Comparison of ENCODE assay signal across 21 cellular contexts in genomic region chr7:45679516-45679915, GRCh38.
DNase-seq lines count a peak whose midpoint lies in the region; ATAC-seq, FAIRE-seq and TF ChIP-seq lines count a peak whose summit lies in the region.
"Had no signal": no experiment of that assay in that cellular context is flagged by ENCODE, and none has a peak within 500 bp of the region (broad histone marks: within the 10 kb centered on the region; RNA-seq: fewer than 3 reads in every experiment).

No MANE protein-coding gene starts in this region.

- no peaks in the 10 kb centered on the region for H3K27me3 Mint-ChIP-seq in endodermal cell (ENCODE audit: insufficient read depth)
- peaks cover 22% of the 10 kb centered on the region for H3K27me3 Mint-ChIP-seq in osteocyte (ENCODE audit: unreplicated experiment)

- FAIRE-seq in urothelium cell line (lab: Jason Lieb, UNC) = peak; percentile 94

- no peak for ATAC-seq in HG03280 (IDR thresholded peaks at IDR 0.05; ENCODE audit: unreplicated experiment)

- no peaks in the 10 kb centered on the region for H3K27me3 ChIP-seq in endodermal cell (ENCODE audit: control insufficient read depth, insufficient read depth, low read length, poor library complexity, severe bottlenecking)

- H3K4me3 Mint-ChIP-seq in endodermal cell = no peak overlapping the region
- no peak overlapping the region for H3K4me3 Mint-ChIP-seq in osteocyte (ENCODE audit: unreplicated experiment)

- no peak overlapping the region for H3K27ac ChIP-seq in endodermal cell (ENCODE audit: low read depth, low read length)
- H3K27ac ChIP-seq: C4-2B, SK-N-MC had no signal

- H3K36me3 Mint-ChIP-seq in endodermal cell (ENCODE audit: low read depth) (no peaks in the 10 kb centered on the region), osteocyte (ENCODE audit: unreplicated experiment) (no peaks in the 10 kb centered on the region)

- no peak for TF ChIP-seq CTCF in endodermal cell (conservative IDR thresholded peaks at IDR 0.05)
- no peak for TF ChIP-seq CTCF in osteocyte (IDR thresholded peaks at IDR 0.05)

- no peaks in the 10 kb centered on the region for H3K36me3 ChIP-seq in endodermal cell (ENCODE audit: control insufficient read depth, insufficient read depth, low read length)

- in situ Hi-C loops in G401 (cut with HindIII; ENCODE audit: low sequenced_read_pairs) = no loop called here

- H3K9me3 ChIP-seq in endodermal cell (ENCODE audit: control insufficient read depth, low read length) = no peaks in the 10 kb centered on the region

- peak; percentile 1 for DNase-seq in stimulated activated CD4-positive, alpha-beta T cell treated with anti-CD3 and anti-CD28 coated beads, Interleukin-4, amount 100 ng/mL, for 24 hours
- DNase-seq in stimulated activated CD4-positive, alpha-beta T cell treated with anti-CD3 and anti-CD28 coated beads, Interleukin-2, amount 100 ng/mL, for 48 hours = no peak
- DNase-seq in endodermal cell = peak; percentile 44
- peak; percentile 48 for DNase-seq in osteocyte (ENCODE audit: extremely low spot score, unreplicated experiment)
- DNase-seq in urothelium cell line (ENCODE audit: low spot score) = no peak
- no peak for DNase-seq in G401 (ENCODE audit: low spot score)
- DNase-seq in amygdala (lab: John Stamatoyannopoulos, UW) = no peak
- DNase-seq: ACHN, AML-193, GDM1, GOT3, KBM-7, NCI-H1105 treated with DMSO at 0.1 percent for 48 hours, NCI-H1694, NCI-H2081 treated with DMSO at 0.1 percent for 48 hours, NCI-H446 treated with DMSO at 0.1 percent for 48 hours, NCI-H69, Right ventricle myocardium superior had no signal

- peaks cover 2% of the 10 kb centered on the region for H3K4me1 Mint-ChIP-seq in endodermal cell
- no peaks in the 10 kb centered on the region for H3K4me1 Mint-ChIP-seq in osteocyte (ENCODE audit: unreplicated experiment)

- WGBS in endodermal cell (ENCODE audit: insufficient coverage in 1 of 2, insufficient read length in 1 of 2), 2 experiments = 84 to 100% methylated on average over 1 to 4 of the region's 4 CpGs

- no peak overlapping the region for H3K4me3 ChIP-seq in endodermal cell (ENCODE audit: low read length)
- H3K4me3 ChIP-seq: SK-N-MC had no signal

- H3K9me3 Mint-ChIP-seq in endodermal cell (no peaks in the 10 kb centered on the region), osteocyte (ENCODE audit: unreplicated experiment) (no peaks in the 10 kb centered on the region)

- no peak overlapping the region for H3K9ac ChIP-seq in endodermal cell (ENCODE audit: extremely low read depth, low read length, poor library complexity, severe bottlenecking)

- H3K27ac Mint-ChIP-seq in endodermal cell (no peak overlapping the region), osteocyte (ENCODE audit: unreplicated experiment) (no peak overlapping the region)

- H3K4me1 ChIP-seq in endodermal cell (ENCODE audit: control insufficient read depth, insufficient read depth, low read length) = no peaks in the 10 kb centered on the region

Comparison
In these comparisons a context has a peak if more than half of its experiments do, and no peak if none do; other contexts are left out.
1. DNase-seq: peak in stimulated activated CD4-positive, alpha-beta T cell treated with anti-CD3 and anti-CD28 coated beads, Interleukin-4, amount 100 ng/mL, for 24 hours (single experiment), endodermal cell (single experiment) and osteocyte (single experiment); none in stimulated activated CD4-positive, alpha-beta T cell treated with anti-CD3 and anti-CD28 coated beads, Interleukin-2, amount 100 ng/mL, for 48 hours (0 of 2), urothelium cell line (single experiment), G401 (single experiment) and amygdala (0 of 56).